In genomic region chr3:44339181-44339741, GRCh38 we compare ENCODE assay signal across 8 cellular contexts. TPM values are rescaled to one million over a fixed set of nuclear protein-coding genes. Genes with fewer than 3 reads are reported as not detected.
DNase-seq lines count a peak whose midpoint lies in the region; FAIRE-seq and TF ChIP-seq lines count a peak whose summit lies in the region.

No MANE protein-coding gene starts in this region.

- WGBS in prostate gland, result 9% methylated on average over 7 of the region's 7 CpGs

- no peak for TF ChIP-seq POLR2A in prostate gland (IDR thresholded peaks at IDR 0.05)

- no peaks in the 10 kb centered on the region for H3K9me3 ChIP-seq in prostate gland

- peak overlapping the region; percentile 91; the same call in 1 of the 2 replicates for H3K27ac ChIP-seq in RWPE1
- peak overlapping the region; percentile 94 to 97 for H3K27ac ChIP-seq in prostate gland

- FAIRE-seq in RCC 7860 (lab: Jason Lieb, UNC), result no peak

- POLR2A ChIA-PET in RWPE1 (lab: Yijun Ruan, JAX; ENCODE audit: low non-redundant PET), result no interaction called here

- CTCF ChIA-PET in RWPE1 (lab: Yijun Ruan, JAX), result no interaction called here

- in situ Hi-C loops in G401 (cut with HindIII; ENCODE audit: low sequenced_read_pairs), result no loop called here

- H3K4me3 ChIP-seq in GM06990 (replicated peaks; ENCODE audit: low read depth, low read length) (peak overlapping the region; percentile 73), fibroblast of mammary gland (ENCODE audit: control insufficient read depth, low read depth, low read length) (peak overlapping the region; percentile 79), prostate gland (peak overlapping the region; percentile 68 to 80)

- intact Hi-C loops in prostate gland (cut with DNase I), result no loop called here

- TF ChIP-seq CTCF in GM06990 (IDR thresholded peaks at IDR 0.05; ENCODE audit: insufficient read depth, low read length, poor library complexity, severe bottlenecking) (no peak), RWPE1 (conservative IDR thresholded peaks at IDR 0.05; ENCODE audit: low read depth) (no peak), fibroblast of mammary gland (conservative IDR thresholded peaks at IDR 0.05; ENCODE audit: control insufficient read depth, insufficient read depth, low read depth, low read length) (no peak), prostate gland (IDR thresholded peaks at IDR 0.05) (no peak)

- H3K36me3 ChIP-seq in GM06990 (ENCODE audit: control insufficient read depth, insufficient read depth, low read length) (no peaks in the 10 kb centered on the region), prostate gland (no peaks in the 10 kb centered on the region)

- H3K27me3 ChIP-seq in GM06990 (replicated peaks; ENCODE audit: control insufficient read depth, insufficient read depth, low read length), result no peaks in the 10 kb centered on the region
- H3K27me3 ChIP-seq in prostate gland (replicated peaks; ENCODE audit: insufficient read depth), result no peaks in the 10 kb centered on the region

- H3K4me1 ChIP-seq in prostate gland (replicated peaks), result no peaks in the 10 kb centered on the region

- DNase-seq in GM06990 (ENCODE audit: extremely low read depth, insufficient read length), result no peak
- DNase-seq in RWPE1 (ENCODE audit: low spot score), result no peak
- DNase-seq in fibroblast of mammary gland (ENCODE audit: low read depth), result peak; percentile 6
- DNase-seq in prostate gland (ENCODE audit: low spot score), result no peak
- DNase-seq in RCC 7860 (ENCODE audit: low spot score), result no peak
- no peak for DNase-seq in effector CD8-positive, alpha-beta T cell (lab: John Stamatoyannopoulos, UW)
- DNase-seq in activated CD4-positive, alpha-beta T cell treated with anti-CD3 and anti-CD28 coated beads for 48 hours, result no peak
- DNase-seq in G401 (ENCODE audit: low spot score), result no peak

RNA-seq across cellular contexts. Expression of gene TCAIM, which starts 0.7 kb away (rescaled TPM):
- total RNA-seq in prostate gland, result 10 to 100 TPM; 36.2 to 39.7 TPM
- total RNA-seq in G401 (2014; rRNA removed; shearing (Covaris generic)), result 23.3 and 34.5 TPM in 2 replicates
